Comparison of ENCODE assay signal across 34 cellular contexts in genomic region chr6:138596591-138596990, GRCh38.
"Had no signal": no experiment of that assay in that cellular context is flagged by ENCODE, and none has a peak within 500 bp of the region (broad histone marks: within the 10 kb centered on the region; RNA-seq: fewer than 3 reads in every experiment).

No MANE protein-coding gene starts in this region.

- DNase-seq: activated CD4-positive, alpha-beta memory T cell treated with anti-CD3 and anti-CD28 coated beads, Interleukin-2, amount 10 ng/mL, durations not matched to agents 7 days and 5 days; activated CD4-positive, alpha-beta T cell treated with anti-CD3 and anti-CD28 coated beads for 1 hour; activated CD4-positive, alpha-beta T cell treated with anti-CD3 and anti-CD28 coated beads, Interleukin-2, amount 10 ng/mL, durations not matched to agents 7 days and 5 days; activated CD8-positive, alpha-beta memory T cell treated with anti-CD3 and anti-CD28 coated beads, Interleukin-2, amount 50 U/mL, for 48 hours; activated gamma-delta T cell; activated naive CD4-positive, alpha-beta T cell treated with anti-CD3 and anti-CD28 coated beads, Interleukin-2, amount 10 ng/mL, durations not matched to agents 7 days and 5 days; activated naive CD8-positive, alpha-beta T cell treated with anti-CD3 and anti-CD28 coated beads, Interleukin-2, amount 10 ng/mL, durations not matched to agents 7 days and 5 days; activated T-cell treated with anti-CD3 and anti-CD28 coated beads, Interleukin-2, amount 50 U/mL, for 24 hours; brain microvascular endothelial cell; hypothalamus; immature natural killer cell; kidney; left colon; midbrain; naive thymus-derived CD4-positive, alpha-beta T cell; pancreas; retina; sigmoid colon; small intestine; stimulated activated CD4-positive, alpha-beta T cell treated with anti-CD3 and anti-CD28 coated beads, Interleukin-4, amount 100 ng/mL, for 4 hours; stimulated activated CD8-positive, alpha-beta memory T cell treated with anti-CD3 and anti-CD28 coated beads, Interleukin-4, amount 100 ng/mL, for 48 hours; stimulated activated naive CD8-positive, alpha-beta T cell treated with anti-CD3 and anti-CD28 coated beads, Interleukin-15, amount 100 ng/mL, for 72 hours; substantia nigra; T1000; uterus; WERI-Rb-1 had no signal

- H3K27me3 Mint-ChIP-seq: stimulated activated memory B cell treated with anti-CD40 and anti-IgM and Interleukin-4, amounts not matched to agents 10 μg/mL and 1 μg/mL and 100 μg/mL, for 72 hours; stimulated activated naive CD8-positive, alpha-beta T cell treated with anti-CD3 and anti-CD28 coated beads, Interleukin-15, amount 100 ng/mL, for 72 hours; type B pancreatic cell had no signal

- ATAC-seq: esophagus mucosa; left colon; naive thymus-derived CD4-positive, alpha-beta T cell; pancreas; stimulated activated memory B cell treated with anti-CD40 and anti-IgM and Interleukin-4, amounts not matched to agents 10 μg/mL and 1 μg/mL and 100 μg/mL, for 72 hours; stimulated activated naive CD8-positive, alpha-beta T cell treated with anti-CD3 and anti-CD28 coated beads, Interleukin-15, amount 100 ng/mL, for 72 hours had no signal

- H3K27ac ChIP-seq: ascending aorta, brain microvascular endothelial cell, coronary artery, pancreas, prostate gland, uterus, WERI-Rb-1 had no signal

- H3K9me3 Mint-ChIP-seq: activated CD4-positive, alpha-beta memory T cell treated with anti-CD3 and anti-CD28 coated beads, Interleukin-2, amount 10 ng/mL, durations not matched to agents 7 days and 5 days; activated CD4-positive, alpha-beta T cell treated with anti-CD3 and anti-CD28 coated beads, Interleukin-2, amount 10 ng/mL, durations not matched to agents 7 days and 5 days; activated naive CD4-positive, alpha-beta T cell treated with anti-CD3 and anti-CD28 coated beads, Interleukin-2, amount 10 ng/mL, durations not matched to agents 7 days and 5 days; activated naive CD8-positive, alpha-beta T cell treated with anti-CD3 and anti-CD28 coated beads, Interleukin-2, amount 10 ng/mL, durations not matched to agents 7 days and 5 days; activated T-cell treated with anti-CD3 and anti-CD28 coated beads, Interleukin-2, amount 50 U/mL, for 24 hours; immature natural killer cell; memory B cell; naive thymus-derived CD4-positive, alpha-beta T cell; stimulated activated memory B cell treated with anti-CD40 and anti-IgM and Interleukin-4, amounts not matched to agents 10 μg/mL and 1 μg/mL and 100 μg/mL, for 72 hours; stimulated activated naive CD8-positive, alpha-beta T cell treated with anti-CD3 and anti-CD28 coated beads, Interleukin-15, amount 100 ng/mL, for 72 hours; type B pancreatic cell had no signal

- H3K27ac Mint-ChIP-seq: activated CD4-positive, alpha-beta memory T cell treated with anti-CD3 and anti-CD28 coated beads, Interleukin-2, amount 10 ng/mL, durations not matched to agents 7 days and 5 days; activated CD4-positive, alpha-beta T cell treated with anti-CD3 and anti-CD28 coated beads, Interleukin-2, amount 10 ng/mL, durations not matched to agents 7 days and 5 days; activated naive CD4-positive, alpha-beta T cell treated with anti-CD3 and anti-CD28 coated beads, Interleukin-2, amount 10 ng/mL, durations not matched to agents 7 days and 5 days; activated naive CD8-positive, alpha-beta T cell treated with anti-CD3 and anti-CD28 coated beads, Interleukin-2, amount 10 ng/mL, durations not matched to agents 7 days and 5 days; activated T-cell treated with anti-CD3 and anti-CD28 coated beads, Interleukin-2, amount 50 U/mL, for 24 hours; immature natural killer cell; memory B cell; naive thymus-derived CD4-positive, alpha-beta T cell; stimulated activated memory B cell treated with anti-CD40 and anti-IgM and Interleukin-4, amounts not matched to agents 10 μg/mL and 1 μg/mL and 100 μg/mL, for 72 hours; stimulated activated naive CD8-positive, alpha-beta T cell treated with anti-CD3 and anti-CD28 coated beads, Interleukin-15, amount 100 ng/mL, for 72 hours; type B pancreatic cell had no signal

- H3K36me3 Mint-ChIP-seq: activated naive CD4-positive, alpha-beta T cell treated with anti-CD3 and anti-CD28 coated beads, Interleukin-2, amount 10 ng/mL, durations not matched to agents 7 days and 5 days; activated naive CD8-positive, alpha-beta T cell treated with anti-CD3 and anti-CD28 coated beads, Interleukin-2, amount 10 ng/mL, durations not matched to agents 7 days and 5 days; immature natural killer cell; memory B cell; naive thymus-derived CD4-positive, alpha-beta T cell; stimulated activated memory B cell treated with anti-CD40 and anti-IgM and Interleukin-4, amounts not matched to agents 10 μg/mL and 1 μg/mL and 100 μg/mL, for 72 hours; type B pancreatic cell had no signal

- H3K9me3 ChIP-seq: ascending aorta, pancreas, prostate gland, sigmoid colon, uterus had no signal

- FAIRE-seq: frontal cortex, kidney, pancreas, small intestine had no signal

- H3K4me3 ChIP-seq: ascending aorta, coronary artery, pancreas, prostate gland, sigmoid colon, uterus had no signal

- H3K4me1 ChIP-seq: pancreas, prostate gland, uterus had no signal

- H3K36me3 ChIP-seq: ascending aorta, brain microvascular endothelial cell, pancreas, prostate gland, sigmoid colon, uterus, WERI-Rb-1 had no signal

- H3K27me3 ChIP-seq: ascending aorta, brain microvascular endothelial cell, pancreas, sigmoid colon, uterus had no signal

- H3K4me3 Mint-ChIP-seq: activated CD4-positive, alpha-beta memory T cell treated with anti-CD3 and anti-CD28 coated beads, Interleukin-2, amount 10 ng/mL, durations not matched to agents 7 days and 5 days; activated CD4-positive, alpha-beta T cell treated with anti-CD3 and anti-CD28 coated beads, Interleukin-2, amount 10 ng/mL, durations not matched to agents 7 days and 5 days; activated naive CD4-positive, alpha-beta T cell treated with anti-CD3 and anti-CD28 coated beads, Interleukin-2, amount 10 ng/mL, durations not matched to agents 7 days and 5 days; activated naive CD8-positive, alpha-beta T cell treated with anti-CD3 and anti-CD28 coated beads, Interleukin-2, amount 10 ng/mL, durations not matched to agents 7 days and 5 days; activated T-cell treated with anti-CD3 and anti-CD28 coated beads, Interleukin-2, amount 50 U/mL, for 24 hours; immature natural killer cell; memory B cell; naive thymus-derived CD4-positive, alpha-beta T cell; stimulated activated memory B cell treated with anti-CD40 and anti-IgM and Interleukin-4, amounts not matched to agents 10 μg/mL and 1 μg/mL and 100 μg/mL, for 72 hours; stimulated activated naive CD8-positive, alpha-beta T cell treated with anti-CD3 and anti-CD28 coated beads, Interleukin-15, amount 100 ng/mL, for 72 hours; type B pancreatic cell had no signal
